21 cellular contexts compared by ENCODE assay signal in genomic region chr16:53213542-53213941, GRCh38.
A peak's percentile ranks its signal among the peaks of the same experiment; 100 is the strongest.
DNase-seq lines count a peak whose midpoint lies in the region; ATAC-seq, FAIRE-seq and TF ChIP-seq lines count a peak whose summit lies in the region.
"Had no signal": no experiment of that assay in that cellular context is flagged by ENCODE, and none has a peak within 500 bp of the region (broad histone marks: within the 10 kb centered on the region; RNA-seq: fewer than 3 reads in every experiment).

No MANE protein-coding gene starts in this region.

- no peak for ATAC-seq in GM19467 (IDR thresholded peaks at IDR 0.05; ENCODE audit: unreplicated experiment)
- ATAC-seq: activated naive CD8-positive, alpha-beta T cell treated with anti-CD3 and anti-CD28 coated beads, Interleukin-2, amount 50 U/mL, for 24 hours; activated T-cell treated with anti-CD3 and anti-CD28 coated beads, Interleukin-2, amount 50 U/mL, for 4 hours; stimulated activated effector memory CD8-positive, alpha-beta T cell treated with anti-CD3 and anti-CD28 coated beads, Interleukin-12 subunit alpha, Interleukin-12 subunit beta, amount 100 ng/mL, for 72 hours had no signal

- H3K9me3 Mint-ChIP-seq in brain = peaks cover 0 to 4% (median 0%) of the 10 kb centered on the region in 5 experiments
- no peaks in the 10 kb centered on the region for H3K9me3 Mint-ChIP-seq in nephron
- H3K9me3 Mint-ChIP-seq: activated naive CD8-positive, alpha-beta T cell treated with anti-CD3 and anti-CD28 coated beads, Interleukin-2, amount 50 U/mL, for 24 hours; activated T-cell treated with anti-CD3 and anti-CD28 coated beads, Interleukin-2, amount 50 U/mL, for 4 hours; stimulated activated effector memory CD8-positive, alpha-beta T cell treated with anti-CD3 and anti-CD28 coated beads, Interleukin-12 subunit alpha, Interleukin-12 subunit beta, amount 100 ng/mL, for 72 hours had no signal

- peak; percentile 52 for FAIRE-seq in A204.1 (lab: Jason Lieb, UNC)
- FAIRE-seq in GM19239 (lab: Jason Lieb, UNC) = peak; percentile 4

- H3K4me1 Mint-ChIP-seq in brain = peaks cover 51% of the 10 kb centered on the region
- peaks cover 40% of the 10 kb centered on the region for H3K4me1 Mint-ChIP-seq in nephron

- H3K4me3 Mint-ChIP-seq in brain = peak overlapping the region; percentile 71 to 90 (median 78)
- peak overlapping the region; percentile 64 to 66 (median 65) for H3K4me3 Mint-ChIP-seq in nephron
- H3K4me3 Mint-ChIP-seq: activated naive CD8-positive, alpha-beta T cell treated with anti-CD3 and anti-CD28 coated beads, Interleukin-2, amount 50 U/mL, for 24 hours; activated T-cell treated with anti-CD3 and anti-CD28 coated beads, Interleukin-2, amount 50 U/mL, for 4 hours; CD14-positive monocyte; stimulated activated effector memory CD8-positive, alpha-beta T cell treated with anti-CD3 and anti-CD28 coated beads, Interleukin-12 subunit alpha, Interleukin-12 subunit beta, amount 100 ng/mL, for 72 hours had no signal

- H3K27ac Mint-ChIP-seq in brain (peak overlapping the region in 2 of 5 experiments; percentile 74 to 78), nephron (peak overlapping the region in 2 of 3 experiments; percentile 48 to 66)
- H3K27ac Mint-ChIP-seq: activated naive CD8-positive, alpha-beta T cell treated with anti-CD3 and anti-CD28 coated beads, Interleukin-2, amount 50 U/mL, for 24 hours; stimulated activated effector memory CD8-positive, alpha-beta T cell treated with anti-CD3 and anti-CD28 coated beads, Interleukin-12 subunit alpha, Interleukin-12 subunit beta, amount 100 ng/mL, for 72 hours had no signal

- H3K27me3 Mint-ChIP-seq in brain (peaks cover 4% of the 10 kb centered on the region), nephron (ENCODE audit: low read depth) (no peaks in the 10 kb centered on the region)
- H3K27me3 Mint-ChIP-seq: activated naive CD8-positive, alpha-beta T cell treated with anti-CD3 and anti-CD28 coated beads, Interleukin-2, amount 50 U/mL, for 24 hours had no signal

- peaks cover 54% of the 10 kb centered on the region for H3K36me3 Mint-ChIP-seq in brain
- peaks cover 42% of the 10 kb centered on the region for H3K36me3 Mint-ChIP-seq in nephron (ENCODE audit: low read depth)
- H3K36me3 Mint-ChIP-seq: CD14-positive monocyte had no signal

- DNase-seq in GM19239 (ENCODE audit: insufficient read length, low spot score) (no peak), SKM-1 treated with dmso at 0.1 percent for 144 hours (lab: John Stamatoyannopoulos, UW; ENCODE audit: unreplicated experiment) (no peak), AG08395 (ENCODE audit: low spot score) (no peak)
- DNase-seq in stimulated activated CD4-positive, alpha-beta T cell treated with anti-CD3 and anti-CD28 coated beads, Interleukin-2, amount 100 ng/mL, for 24 hours = no peak
- DNase-seq: activated CD4-positive, alpha-beta T cell treated with anti-CD3 and anti-CD28 coated beads for 48 hours; activated naive CD8-positive, alpha-beta T cell treated with anti-CD3 and anti-CD28 coated beads, Interleukin-2, amount 50 U/mL, for 24 hours; activated T-cell treated with anti-CD3 and anti-CD28 coated beads, Interleukin-2, amount 50 U/mL, for 4 hours; Calu3; MV-4-11; NCI-H146; NCI-H2107; retina; stimulated activated CD4-positive, alpha-beta T cell treated with anti-CD3 and anti-CD28 coated beads, Interleukin-4, amount 100 ng/mL, for 1 hour; T-helper 9 cell; WERI-Rb-1 had no signal

- TF ChIP-seq CTCF in brain (conservative IDR thresholded peaks at IDR 0.05) (no peak), nephron (IDR thresholded peaks at IDR 0.05; ENCODE audit: unreplicated experiment in 3 of 3) (no peak)
